In the genomic region with DNA sequence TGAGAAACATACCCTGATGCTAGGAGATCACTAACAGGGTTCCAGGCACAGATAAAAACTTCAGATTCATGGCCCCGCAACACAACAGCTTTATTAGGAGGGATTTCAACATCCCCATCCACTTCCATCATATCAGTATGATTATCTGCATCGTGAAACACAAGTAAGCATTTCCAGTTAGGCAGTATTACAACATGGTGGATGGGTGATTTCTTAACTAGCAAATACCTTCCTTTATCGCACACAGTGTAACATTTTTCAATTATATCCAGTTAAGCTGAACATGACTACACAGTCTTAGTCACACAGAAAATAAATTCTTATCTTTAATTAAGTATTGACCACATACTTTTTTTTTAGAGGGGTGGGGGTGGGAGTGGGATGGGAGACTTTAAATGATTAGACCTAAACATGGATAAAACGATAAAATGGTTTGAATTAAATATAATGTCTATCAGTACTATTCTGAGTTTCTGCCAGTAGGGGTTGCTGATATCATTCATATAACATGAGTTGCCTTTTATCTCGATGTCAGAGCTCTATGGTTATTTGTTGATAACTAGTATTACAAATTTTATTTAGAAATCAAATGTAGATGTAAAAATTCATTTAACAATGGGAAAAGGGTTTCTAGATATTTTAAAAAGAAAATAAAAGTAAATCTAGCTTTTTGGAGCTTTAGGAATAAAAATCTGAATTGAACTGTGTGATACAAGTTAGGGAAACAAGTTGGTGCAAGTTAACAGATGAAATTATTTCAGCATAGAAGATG, we compare ENCODE assay signal across 8 cellular contexts.
DNase-seq lines count a peak whose midpoint lies in the region; ATAC-seq, FAIRE-seq and TF ChIP-seq lines count a peak whose summit lies in the region.

No MANE protein-coding gene starts in this region.

- TF ChIP-seq POLR2A in HepG2 (IDR thresholded peaks at IDR 0.05; ENCODE audit: insufficient read depth in 1 of 2, low read depth in 2 of 2, low read length in 2 of 2) (no peak), GM12892 (IDR thresholded peaks at IDR 0.05; ENCODE audit: low read depth, low read length) (no peak)

- no peak overlapping the region for H3K4me2 ChIP-seq in HepG2 (ENCODE audit: low read depth, low read length)

- peaks cover under 1% of the 10 kb centered on the region; the same call in 1 of the 2 replicates for H4K20me1 ChIP-seq in HepG2 (ENCODE audit: insufficient read depth, low read length)

- TF ChIP-seq EP300 in HepG2 (IDR thresholded peaks at IDR 0.05; ENCODE audit: low read depth in 2 of 2, low read length in 2 of 2) (no peak), HepG2 (CRISPR knock-in tag; IDR thresholded peaks at IDR 0.05; ENCODE audit: borderline replicate concordance) (no peak)

- FAIRE-seq in bronchial epithelial cell (lab: Jason Lieb, UNC) (no peak), HepG2 (lab: Jason Lieb, UNC) (no peak), GM12892 (lab: Jason Lieb, UNC) (no peak)

- POLR2A ChIA-PET in HepG2 (lab: Yijun Ruan, JAX): no interaction called here

- H3K36me3 ChIP-seq in bronchial epithelial cell (ENCODE audit: control insufficient read depth, insufficient read depth, low read length) (peaks cover 7% of the 10 kb centered on the region), HepG2 (replicated peaks in 1 of 2; ENCODE audit: control insufficient read depth in 1 of 2, insufficient read depth in 2 of 2, low read length in 2 of 2) (peaks cover 19 to 58% of the 10 kb centered on the region in 2 experiments)

- in situ Hi-C loops in HepG2 (cut with HindIII; ENCODE audit: extremely low pct_ligation_motif_present, low pct_unique_long_range_greater_than_20kb): loop anchor here (5.0 to 10.0 kb wide), 2 partner anchors 144 to 312 kb away; partner anchors contain the start of gene TBL1XR1

- intact Hi-C loops in HepG2 (cut with micrococcal nuclease; ENCODE audit: unreplicated experiment): loop anchor here (1.0 to 10.0 kb wide), 5 partner anchors 148 to 727 kb away; no protein-coding TSS in a partner anchor

- ATAC-seq in HG03064 (IDR thresholded peaks at IDR 0.05; ENCODE audit: low read depth, unreplicated experiment) (peak; percentile 65), HepG2 (no peak), HG03280 (IDR thresholded peaks at IDR 0.05; ENCODE audit: unreplicated experiment) (no peak)

- DNase-seq in NOMO-1 treated with DMSO at 0.1 percent for 48 hours (lab: John Stamatoyannopoulos, UW; ENCODE audit: unreplicated experiment): peak; percentile 53
- DNase-seq in NOMO-1 treated with dmso at 0.1 percent for 144 hours (lab: John Stamatoyannopoulos, UW; ENCODE audit: unreplicated experiment): no peak
- DNase-seq in NCI-H526 (lab: John Stamatoyannopoulos, UW): peak; percentile 35 to 57
- peak; percentile 47 for DNase-seq in bronchial epithelial cell (ENCODE audit: low read depth)
- DNase-seq in HepG2 (ENCODE audit: low spot score): peak; percentile 13
- no peak for DNase-seq in GM12892 (ENCODE audit: insufficient read length)

- no peaks in the 10 kb centered on the region for H3K4me1 ChIP-seq in HepG2 (ENCODE audit: insufficient read depth, low read length)

- CTCF ChIA-PET in HepG2 (lab: Yijun Ruan, JAX; ENCODE audit: low intra/inter-chr PET ratio, low total read pairs): no interaction called here

- no peak for TF ChIP-seq RAD21 in HepG2 (CRISPR knock-in tag; IDR thresholded peaks at IDR 0.05)

- H3K27me3 ChIP-seq in bronchial epithelial cell (ENCODE audit: control insufficient read depth, insufficient read depth, low read length) (no peaks in the 10 kb centered on the region), HepG2 (ENCODE audit: control insufficient read depth in 1 of 2, insufficient read depth in 2 of 2, low read length in 2 of 2) (no peaks in the 10 kb centered on the region)

- H3K27ac ChIP-seq in HepG2 (ENCODE audit: extremely low read length, insufficient read depth, low read length): no peak overlapping the region

- BruUV-seq in HepG2 (replicated peaks; lab: Mats Ljungman, UMichigan): no TSS peak

- no peaks in the 10 kb centered on the region for H3K9me3 ChIP-seq in HepG2 (ENCODE audit: low read length)

- TF ChIP-seq CTCF in bronchial epithelial cell (IDR thresholded peaks at IDR 0.05; ENCODE audit: insufficient read depth, low read length, severe bottlenecking) (peak; percentile 32), HepG2 (CRISPR knock-in tag; IDR thresholded peaks at IDR 0.05) (peak; percentile 38)

- no peak overlapping the region for H3K9ac ChIP-seq in HepG2 (ENCODE audit: insufficient read depth, low read depth, low read length)

- H3K4me3 ChIP-seq in bronchial epithelial cell (ENCODE audit: low read depth, low read length) (no peak overlapping the region), HepG2 (replicated peaks in 1 of 3; ENCODE audit: insufficient read depth in 1 of 3, low read depth in 2 of 3, low read length in 3 of 3) (no peak overlapping the region)

- peaks cover 7% of the 10 kb centered on the region for H3K79me2 ChIP-seq in HepG2 (ENCODE audit: insufficient read depth, low read length)

- WGBS in HepG2 (ENCODE audit: low lambda C conversion rate): 88% methylated on average over 5 of the region's 5 CpGs

- no peak overlapping the region for H2AFZ ChIP-seq in HepG2 (ENCODE audit: low read length)

TF ChIP-seq in HepG2, 621 proteins besides CTCF, POLR2A, EP300 and RAD21:
- TF ChIP-seq, protein P1, sequence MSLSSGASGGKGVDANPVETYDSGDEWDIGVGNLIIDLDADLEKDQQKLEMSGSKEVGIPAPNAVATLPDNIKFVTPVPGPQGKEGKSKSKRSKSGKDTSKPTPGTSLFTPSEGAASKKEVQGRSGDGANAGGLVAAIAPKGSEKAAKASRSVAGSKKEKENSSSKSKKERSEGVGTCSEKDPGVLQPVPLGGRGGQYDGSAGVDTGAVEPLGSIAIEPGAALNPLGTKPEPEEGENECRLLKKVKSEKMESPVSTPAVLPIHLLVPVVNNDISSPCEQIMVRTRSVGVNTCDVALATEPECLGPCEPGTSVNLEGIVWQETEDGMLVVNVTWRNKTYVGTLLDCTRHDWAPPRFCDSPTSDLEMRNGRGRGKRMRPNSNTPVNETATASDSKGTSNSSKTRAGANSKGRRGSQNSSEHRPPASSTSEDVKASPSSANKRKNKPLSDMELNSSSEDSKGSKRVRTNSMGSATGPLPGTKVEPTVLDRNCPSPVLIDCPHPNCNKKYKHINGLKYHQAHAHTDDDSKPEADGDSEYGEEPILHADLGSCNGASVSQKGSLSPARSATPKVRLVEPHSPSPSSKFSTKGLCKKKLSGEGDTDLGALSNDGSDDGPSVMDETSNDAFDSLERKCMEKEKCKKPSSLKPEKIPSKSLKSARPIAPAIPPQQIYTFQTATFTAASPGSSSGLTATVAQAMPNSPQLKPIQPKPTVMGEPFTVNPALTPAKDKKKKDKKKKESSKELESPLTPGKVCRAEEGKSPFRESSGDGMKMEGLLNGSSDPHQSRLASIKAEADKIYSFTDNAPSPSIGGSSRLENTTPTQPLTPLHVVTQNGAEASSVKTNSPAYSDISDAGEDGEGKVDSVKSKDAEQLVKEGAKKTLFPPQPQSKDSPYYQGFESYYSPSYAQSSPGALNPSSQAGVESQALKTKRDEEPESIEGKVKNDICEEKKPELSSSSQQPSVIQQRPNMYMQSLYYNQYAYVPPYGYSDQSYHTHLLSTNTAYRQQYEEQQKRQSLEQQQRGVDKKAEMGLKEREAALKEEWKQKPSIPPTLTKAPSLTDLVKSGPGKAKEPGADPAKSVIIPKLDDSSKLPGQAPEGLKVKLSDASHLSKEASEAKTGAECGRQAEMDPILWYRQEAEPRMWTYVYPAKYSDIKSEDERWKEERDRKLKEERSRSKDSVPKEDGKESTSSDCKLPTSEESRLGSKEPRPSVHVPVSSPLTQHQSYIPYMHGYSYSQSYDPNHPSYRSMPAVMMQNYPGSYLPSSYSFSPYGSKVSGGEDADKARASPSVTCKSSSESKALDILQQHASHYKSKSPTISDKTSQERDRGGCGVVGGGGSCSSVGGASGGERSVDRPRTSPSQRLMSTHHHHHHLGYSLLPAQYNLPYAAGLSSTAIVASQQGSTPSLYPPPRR (CRISPR knock-in tag; IDR thresholded peaks at IDR 0.05; ENCODE audit: borderline replicate concordance): no peak
- TF ChIP-seq ZNF17 (CRISPR knock-in tag; IDR thresholded peaks at IDR 0.05) (no peak), TERF1 (CRISPR knock-in tag; IDR thresholded peaks at IDR 0.05) (no peak), SMC3 (IDR thresholded peaks at IDR 0.05; ENCODE audit: low read length) (peak; percentile 8; the same call in 1 of the 2 replicates), HNRNPK (IDR thresholded peaks at IDR 0.05; ENCODE audit: low read depth, low read length, poor library complexity, severe bottlenecking) (peak; percentile 65), ATF7-NPFF (CRISPR knock-in tag; IDR thresholded peaks at IDR 0.05; ENCODE audit: low read depth) (no peak), STAG1 (CRISPR knock-in tag; IDR thresholded peaks at IDR 0.05) (peak; percentile 72)
- TF ChIP-seq, protein P2, sequence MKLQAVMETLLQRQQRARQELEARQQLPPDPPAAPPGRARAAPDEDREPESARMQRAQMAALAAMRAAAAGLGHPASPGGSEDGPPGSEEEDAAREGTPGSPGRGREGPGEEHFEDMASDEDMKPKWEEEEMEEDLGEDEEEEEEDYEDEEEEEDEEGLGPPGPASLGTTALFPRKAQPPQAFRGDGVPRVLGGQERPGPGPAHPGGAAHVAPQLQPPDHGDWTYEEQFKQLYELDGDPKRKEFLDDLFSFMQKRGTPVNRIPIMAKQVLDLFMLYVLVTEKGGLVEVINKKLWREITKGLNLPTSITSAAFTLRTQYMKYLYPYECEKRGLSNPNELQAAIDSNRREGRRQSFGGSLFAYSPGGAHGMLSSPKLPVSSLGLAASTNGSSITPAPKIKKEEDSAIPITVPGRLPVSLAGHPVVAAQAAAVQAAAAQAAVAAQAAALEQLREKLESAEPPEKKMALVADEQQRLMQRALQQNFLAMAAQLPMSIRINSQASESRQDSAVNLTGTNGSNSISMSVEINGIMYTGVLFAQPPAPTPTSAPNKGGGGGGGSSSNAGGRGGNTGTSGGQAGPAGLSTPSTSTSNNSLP (IDR thresholded peaks at IDR 0.05; ENCODE audit: low read depth, low read length): peak; percentile 28; the same call in 1 of the 2 replicates
TF ChIP-seq in HepG2: peak in this region for 4.

Comparison
In these comparisons a context has a peak if more than half of its experiments do, and no peak if none do; other contexts are left out.
1. DNase-seq: peak in NOMO-1 treated with DMSO at 0.1 percent for 48 hours (single experiment), NCI-H526 (2 of 2), bronchial epithelial cell (single experiment) and HepG2 (single experiment); none in NOMO-1 treated with dmso at 0.1 percent for 144 hours (single experiment) and GM12892 (single experiment).